In the genomic region with DNA sequence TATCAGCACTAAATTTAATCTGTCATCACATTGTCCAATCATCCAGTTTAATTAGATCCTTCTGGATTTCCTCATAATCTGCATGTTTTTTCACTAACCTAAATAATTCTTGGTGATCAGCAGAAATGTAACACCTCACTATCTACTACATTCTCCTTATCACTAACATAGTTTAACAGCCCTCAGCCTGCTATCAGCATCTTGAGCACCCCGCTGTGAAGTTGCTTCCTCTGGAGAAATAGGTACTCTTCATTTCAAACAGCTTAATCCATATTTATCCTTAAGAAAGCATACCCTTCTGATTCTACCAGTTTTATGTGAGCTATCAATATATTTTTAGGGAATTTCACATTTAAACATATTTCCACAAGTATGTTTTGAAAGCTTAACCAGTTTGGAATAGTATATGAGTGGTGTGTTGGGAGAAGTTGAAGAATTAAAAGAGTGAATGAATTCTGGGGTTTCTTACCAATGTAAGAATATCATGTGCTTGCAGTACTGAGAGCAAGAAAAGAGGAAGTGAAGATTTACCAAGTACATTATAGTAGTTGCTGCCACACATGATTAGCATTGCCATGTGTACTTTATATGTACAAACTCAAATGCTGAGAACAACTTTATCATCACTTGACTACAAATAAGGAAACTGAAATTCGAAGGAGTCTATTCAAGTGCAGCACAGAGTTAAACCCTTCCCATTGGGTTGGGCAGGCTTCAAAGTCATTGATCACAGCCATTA, we compare ENCODE assay signal across 11 cellular contexts.
DNase-seq lines count a peak whose midpoint lies in the region; ATAC-seq and TF ChIP-seq lines count a peak whose summit lies in the region.
"Had no signal": no experiment of that assay in that cellular context is flagged by ENCODE, and none has a peak within 500 bp of the region (broad histone marks: within the 10 kb centered on the region; RNA-seq: fewer than 3 reads in every experiment).

No MANE protein-coding gene starts in this region.

- H3K9me3 Mint-ChIP-seq in immature natural killer cell = peaks cover 0 to 29% (median 24%) of the 10 kb centered on the region in 6 donors

- ATAC-seq in GM19455 (IDR thresholded peaks at IDR 0.05; ENCODE audit: unreplicated experiment) (peak; percentile 99), HG02981 (IDR thresholded peaks at IDR 0.05; ENCODE audit: unreplicated experiment) (peak; percentile 100)

- DNase-seq in GM06990 (ENCODE audit: extremely low read depth, insufficient read length) (peak; percentile 60), NCI-H226 (peak; percentile 14), hippocampal formation (lab: John Stamatoyannopoulos, UW) (no peak), islet precursor cell (no peak), immature natural killer cell (no peak)
- DNase-seq in activated CD4-positive, alpha-beta T cell treated with anti-CD3 and anti-CD28 coated beads for 1 hour = no peak
- DNase-seq: activated T-cell treated with anti-CD3 and anti-CD28 coated beads, Interleukin-2, amount 50 U/mL, for 48 hours; dermis blood vessel endothelial cell; Right ventricle myocardium superior had no signal

- H3K27ac Mint-ChIP-seq in immature natural killer cell = no peak overlapping the region

- no peaks in the 10 kb centered on the region for H3K4me1 Mint-ChIP-seq in immature natural killer cell

- H3K27me3 ChIP-seq in GM06990 (replicated peaks; ENCODE audit: control insufficient read depth, insufficient read depth, low read length) = no peaks in the 10 kb centered on the region

- H3K4me3 Mint-ChIP-seq in immature natural killer cell = no peak overlapping the region

- H3K4me3 ChIP-seq in GM06990 (replicated peaks; ENCODE audit: low read depth, low read length) = no peak overlapping the region

- TF ChIP-seq CTCF in GM06990 (IDR thresholded peaks at IDR 0.05; ENCODE audit: insufficient read depth, low read length, poor library complexity, severe bottlenecking) = no peak

- H3K36me3 Mint-ChIP-seq in immature natural killer cell = no peaks in the 10 kb centered on the region

- H3K36me3 ChIP-seq in GM06990 (ENCODE audit: control insufficient read depth, insufficient read depth, low read length) = no peaks in the 10 kb centered on the region

- no peaks in the 10 kb centered on the region for H3K27me3 Mint-ChIP-seq in immature natural killer cell (ENCODE audit: low read depth in 3 of 3)

Comparison
In these comparisons a context has a peak if more than half of its experiments do, and no peak if none do; other contexts are left out.
1. DNase-seq: peak in GM06990 (single experiment) and NCI-H226 (single experiment); none in activated CD4-positive, alpha-beta T cell treated with anti-CD3 and anti-CD28 coated beads for 1 hour (single experiment), hippocampal formation (0 of 2), islet precursor cell (single experiment) and immature natural killer cell (0 of 3).